ENCODE assay signal across 8 cellular contexts in the genomic region with DNA sequence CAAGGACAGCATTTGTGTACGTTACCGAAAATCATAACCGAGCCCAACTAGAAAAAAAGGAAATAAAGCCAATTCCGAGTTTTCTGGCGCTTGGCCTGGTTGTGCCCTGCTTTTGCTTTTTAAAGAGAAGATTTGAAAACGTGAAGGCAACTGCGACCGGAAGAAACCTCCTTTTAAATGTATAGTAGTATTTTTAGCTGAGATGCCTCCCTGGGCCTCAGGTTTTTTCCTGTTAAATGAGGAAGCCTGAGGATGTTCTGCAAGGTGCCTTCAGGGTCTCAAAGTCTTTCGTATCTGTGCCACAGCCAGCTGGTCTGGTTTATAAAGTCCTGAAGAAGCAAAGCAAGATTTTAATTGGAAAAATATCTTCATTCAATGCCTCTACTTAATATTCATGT. TPM values are rescaled to one million over a fixed set of nuclear protein-coding genes. Genes with fewer than 3 reads are reported as not detected.
DNase-seq lines count a peak whose midpoint lies in the region; ATAC-seq and TF ChIP-seq lines count a peak whose summit lies in the region.

No MANE protein-coding gene starts in this region.

- peak overlapping the region; percentile 94 for H3K4me3 Mint-ChIP-seq in progenitor cell of endocrine pancreas (ENCODE audit: low read depth)

- DNase-seq in SIG-M5 treated with dmso at 0.1 percent for 504 hours (lab: John Stamatoyannopoulos, UW; ENCODE audit: unreplicated experiment), result peak; percentile 31
- no peak for DNase-seq in SIG-M5 (lab: John Stamatoyannopoulos, UW)
- DNase-seq in erythroblast (lab: John Stamatoyannopoulos, UW), result no peak
- no peak for DNase-seq in progenitor cell of endocrine pancreas (ENCODE audit: low spot score, unreplicated experiment)
- no peak for DNase-seq in anterior cingulate cortex (lab: John Stamatoyannopoulos, UW)
- DNase-seq in stimulated activated CD8-positive, alpha-beta memory T cell treated with anti-CD3 and anti-CD28 coated beads, Interleukin-4, amount 100 ng/mL, for 48 hours, result no peak

- H3K27me3 Mint-ChIP-seq in progenitor cell of endocrine pancreas, result no peaks in the 10 kb centered on the region

- peaks cover 10% of the 10 kb centered on the region for H3K36me3 Mint-ChIP-seq in progenitor cell of endocrine pancreas (ENCODE audit: insufficient read depth)

- TF ChIP-seq POLR2A in erythroblast (IDR thresholded peaks at IDR 0.05; ENCODE audit: low read length), result peak; percentile 40

- ATAC-seq in HG02763 (IDR thresholded peaks at IDR 0.05; ENCODE audit: unreplicated experiment), result peak; percentile 2

- peaks cover 23% of the 10 kb centered on the region for H3K4me1 Mint-ChIP-seq in progenitor cell of endocrine pancreas (ENCODE audit: low read depth)

- H3K9me3 Mint-ChIP-seq in progenitor cell of endocrine pancreas (ENCODE audit: low read depth), result peaks cover 6% of the 10 kb centered on the region

- no peak for TF ChIP-seq CTCF in progenitor cell of endocrine pancreas (IDR thresholded peaks at IDR 0.05; ENCODE audit: unreplicated experiment)

- peak overlapping the region; percentile 99 for H3K27ac Mint-ChIP-seq in progenitor cell of endocrine pancreas

TF ChIP-seq in PFSK-1, 5 proteins besides CTCF, POLR2A, EP300 and RAD21:
- TF ChIP-seq FOXP2 (optimal IDR thresholded peaks at IDR 0.05; ENCODE audit: borderline replicate concordance, extremely low read depth, extremely low read length, insufficient read depth) (no peak), SIN3A (IDR thresholded peaks at IDR 0.05; ENCODE audit: borderline replicate concordance, insufficient read depth, low read length) (0 out of 2 replicates have a peak, but pooled peaks have one; percentile 20)

RNA-seq across cellular contexts. Expression of a gene that starts 0.4 kb away (rescaled TPM):
- polyA plus RNA-seq in PFSK-1 (2012; ENCODE audit: insufficient read length, low read depth), result 5.0 TPM
- total RNA-seq in progenitor cell of endocrine pancreas, result 111 and 113 TPM in 2 replicates

RNA-seq across cellular contexts. Expression of a gene that starts 27.5 kb away (rescaled TPM):
- not detected for polyA plus RNA-seq in PFSK-1 (2012; ENCODE audit: insufficient read length, low read depth)
- total RNA-seq in progenitor cell of endocrine pancreas, result not detected in 2 replicates
